8 cellular contexts compared by ENCODE assay signal in the genomic region with DNA sequence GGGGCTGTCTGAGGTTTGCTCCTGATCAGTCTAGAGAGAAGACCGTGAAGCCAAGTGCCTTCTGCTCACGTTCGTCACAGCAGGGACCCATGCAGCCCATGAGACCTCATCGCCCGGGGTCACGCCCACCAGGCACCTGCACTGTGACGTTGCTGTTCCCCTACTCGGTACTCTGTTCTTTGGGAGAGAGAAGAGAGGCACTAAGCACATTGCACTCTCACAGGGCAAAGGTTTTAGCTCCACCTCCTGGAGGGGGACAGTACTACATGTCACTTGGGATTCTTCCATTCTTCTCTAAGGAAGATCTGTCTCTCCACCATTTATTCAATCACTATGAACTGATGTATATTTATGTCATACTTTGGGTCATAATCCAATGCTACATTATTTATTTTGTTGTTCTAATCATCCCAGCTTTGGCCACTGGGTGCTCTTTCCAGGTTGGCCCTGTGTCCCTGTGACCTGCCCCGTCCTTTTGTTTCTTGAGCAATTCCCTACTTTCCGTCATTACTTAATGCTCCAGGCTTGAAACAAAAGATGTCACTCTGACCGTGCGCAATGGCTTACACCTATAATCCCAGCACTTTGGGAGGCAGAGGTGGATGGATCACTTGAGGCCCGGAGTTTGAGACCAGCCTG. TPM values are rescaled to one million over a fixed set of nuclear protein-coding genes. Genes with fewer than 3 reads are reported as not detected.
A peak's percentile ranks its signal among the peaks of the same experiment; 100 is the strongest.
DNase-seq lines count a peak whose midpoint lies in the region; ATAC-seq and TF ChIP-seq lines count a peak whose summit lies in the region.

No MANE protein-coding gene starts in this region.

- TF ChIP-seq CTCF in Peyer's patch (IDR thresholded peaks at IDR 0.05): peak; percentile 68 to 81 (median 78)
- peak; percentile 52 to 87 (median 77) for TF ChIP-seq CTCF in spleen (IDR thresholded peaks at IDR 0.05 in 8 of 11, conservative IDR thresholded peaks at IDR 0.05 in 3 of 11)

- intact Hi-C loops in spleen (cut with DNase I; ENCODE audit: low total_unique reads): no loop called here

- H3K27ac ChIP-seq in Peyer's patch: no peak overlapping the region
- no peak overlapping the region for H3K27ac ChIP-seq in spleen

- TF ChIP-seq POLR2A in Peyer's patch (IDR thresholded peaks at IDR 0.05) (no peak), spleen (IDR thresholded peaks at IDR 0.05) (no peak)

- no peaks in the 10 kb centered on the region for H3K27me3 ChIP-seq in Peyer's patch
- H3K27me3 ChIP-seq in spleen (replicated peaks in 1 of 7): peaks cover 0 to 20% (median 0%) of the 10 kb centered on the region in 7 donors

- H3K36me3 ChIP-seq in Peyer's patch (no peaks in the 10 kb centered on the region), spleen (no peaks in the 10 kb centered on the region)

- no peaks in the 10 kb centered on the region for H3K9me3 ChIP-seq in Peyer's patch
- H3K9me3 ChIP-seq in spleen: no peaks in the 10 kb centered on the region

- peak; percentile 52 for DNase-seq in COLO668 (lab: John Stamatoyannopoulos, UW; ENCODE audit: unreplicated experiment)
- DNase-seq in HT-29 (ENCODE audit: low spot score): peak; percentile 88
- peak; percentile 51 to 80 (median 54) for DNase-seq in Peyer's patch
- peak; percentile 69 to 74 for DNase-seq in activated T-cell treated with anti-CD3 and anti-CD28 coated beads, Interleukin-2, amount 50 U/mL, for 48 hours
- peak; percentile 73 for DNase-seq in germinal center (ENCODE audit: low spot score)
- no peak for DNase-seq in spleen

- H3K4me1 ChIP-seq in Peyer's patch (no peaks in the 10 kb centered on the region), spleen (no peaks in the 10 kb centered on the region)

- WGBS in spleen, 5 donors: 40 to 48% (median 40%) methylated on average over 12 to 13 of the region's 13 CpGs

- H3K4me3 ChIP-seq in Peyer's patch (no peak overlapping the region), spleen (no peak overlapping the region)

- ATAC-seq in GM19351 (IDR thresholded peaks at IDR 0.05; ENCODE audit: unreplicated experiment): no peak
- no peak for ATAC-seq in HG03108 (IDR thresholded peaks at IDR 0.05; ENCODE audit: unreplicated experiment)

RNA-seq across cellular contexts. Expression of a gene that starts 31.4 kb away (rescaled TPM):
- total RNA-seq in HT-29 (2014; rRNA removed; shearing (Covaris generic)): 15.8 and 21.8 TPM in 2 replicates
- total RNA-seq in Peyer's patch (10 to 100 TPM; 16.3 to 57.8 (median 35.0) TPM), spleen (10 to 100 TPM; 21.3 to 54.0 (median 35.9) TPM)
- polyA plus RNA-seq in spleen: 10 to 100 TPM in 1 of 3 donors, 1 to 10 TPM in 2; 5.9 to 12.6 (median 6.1) TPM

RNA-seq across cellular contexts. Expression of a gene that starts 36.6 kb away (rescaled TPM):
- 37.3 and 42.5 TPM in 2 replicates for total RNA-seq in HT-29 (2014; rRNA removed; shearing (Covaris generic))
- 10 to 100 TPM; 21.4 to 34.7 (median 24.2) TPM for total RNA-seq in Peyer's patch
- 10 to 100 TPM; 13.8 to 23.1 (median 19.1) TPM for total RNA-seq in spleen
- polyA plus RNA-seq in spleen: 10 to 100 TPM; 15.4 to 31.3 (median 19.3) TPM
